Comparison of ENCODE assay signal across 16 cellular contexts in the genomic region with DNA sequence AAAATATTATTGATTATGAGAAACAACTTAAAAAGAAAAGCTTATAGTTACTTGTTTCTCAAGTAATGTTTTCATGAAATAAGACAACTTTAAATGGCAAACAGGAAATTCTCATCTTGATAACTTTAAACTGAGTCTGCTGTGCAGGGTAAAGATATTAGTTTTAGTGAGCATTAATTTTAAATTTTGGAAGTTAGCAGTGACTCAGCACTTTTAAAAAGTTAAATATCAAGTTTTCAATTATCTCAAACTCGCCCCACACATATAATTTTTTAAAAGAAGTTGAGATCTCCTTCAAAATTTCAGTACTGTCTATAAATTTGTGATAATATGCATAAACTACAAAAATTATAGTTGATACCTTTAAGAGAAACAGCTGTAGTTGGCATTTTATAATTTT.
"Had no signal": no experiment of that assay in that cellular context is flagged by ENCODE, and none has a peak within 500 bp of the region (broad histone marks: within the 10 kb centered on the region; RNA-seq: fewer than 3 reads in every experiment).

No MANE protein-coding gene starts in this region.

- H3K9me3 ChIP-seq: psoas muscle, testis, transverse colon had no signal

- H3K4me3 ChIP-seq: hepatocyte, psoas muscle, testis, transverse colon had no signal

- H3K27me3 Mint-ChIP-seq: dendritic cell treated with granulocyte-macrophage colony-stimulating factor and Interleukin-4, amounts not matched to agents 40 ng/mL and 50 ng/mL, for 4 days; stimulated activated naive B cell treated with anti-CD40 and anti-IgM and Interleukin-4, amounts not matched to agents 10 μg/mL and 1 μg/mL and 100 μg/mL, for 72 hours; stimulated activated naive CD8-positive, alpha-beta T cell treated with anti-CD3 and anti-CD28 coated beads, Interleukin-15, amount 100 ng/mL, for 72 hours had no signal

- H3K4me3 Mint-ChIP-seq: dendritic cell treated with granulocyte-macrophage colony-stimulating factor and Interleukin-4, amounts not matched to agents 40 ng/mL and 50 ng/mL, for 4 days; naive thymus-derived CD4-positive, alpha-beta T cell; nephron progenitor cell; stimulated activated naive B cell treated with anti-CD40 and anti-IgM and Interleukin-4, amounts not matched to agents 10 μg/mL and 1 μg/mL and 100 μg/mL, for 72 hours; stimulated activated naive CD8-positive, alpha-beta T cell treated with anti-CD3 and anti-CD28 coated beads, Interleukin-15, amount 100 ng/mL, for 72 hours had no signal

- DNase-seq: foreskin melanocyte; head of caudate nucleus; left colon; naive thymus-derived CD4-positive, alpha-beta T cell; nephron progenitor cell; psoas muscle; stimulated activated CD4-positive, alpha-beta T cell treated with anti-CD3 and anti-CD28 coated beads, Interleukin-2, amount 100 ng/mL, for 24 hours; stimulated activated CD4-positive, alpha-beta T cell treated with anti-CD3 and anti-CD28 coated beads, Interleukin-4, amount 100 ng/mL, for 4 hours; stimulated activated naive B cell treated with anti-CD40 and anti-IgM and Interleukin-4, amounts not matched to agents 10 μg/mL and 1 μg/mL and 100 μg/mL, for 72 hours; stimulated activated naive CD8-positive, alpha-beta T cell treated with anti-CD3 and anti-CD28 coated beads, Interleukin-15, amount 100 ng/mL, for 72 hours; testis; transverse colon had no signal

- H3K36me3 Mint-ChIP-seq: naive thymus-derived CD4-positive, alpha-beta T cell; stimulated activated naive B cell treated with anti-CD40 and anti-IgM and Interleukin-4, amounts not matched to agents 10 μg/mL and 1 μg/mL and 100 μg/mL, for 72 hours had no signal

- H3K27me3 ChIP-seq: hepatocyte, testis, transverse colon had no signal

- H3K9me3 Mint-ChIP-seq: nephron progenitor cell; stimulated activated naive CD8-positive, alpha-beta T cell treated with anti-CD3 and anti-CD28 coated beads, Interleukin-15, amount 100 ng/mL, for 72 hours had no signal

- H3K4me1 Mint-ChIP-seq: naive thymus-derived CD4-positive, alpha-beta T cell; stimulated activated naive B cell treated with anti-CD40 and anti-IgM and Interleukin-4, amounts not matched to agents 10 μg/mL and 1 μg/mL and 100 μg/mL, for 72 hours; stimulated activated naive CD8-positive, alpha-beta T cell treated with anti-CD3 and anti-CD28 coated beads, Interleukin-15, amount 100 ng/mL, for 72 hours had no signal

- H3K4me1 ChIP-seq: psoas muscle, testis, transverse colon had no signal

- FAIRE-seq: colon had no signal

- H3K27ac ChIP-seq: hepatocyte, psoas muscle, testis, transverse colon had no signal

- H3K27ac Mint-ChIP-seq: dendritic cell treated with granulocyte-macrophage colony-stimulating factor and Interleukin-4, amounts not matched to agents 40 ng/mL and 50 ng/mL, for 4 days; naive thymus-derived CD4-positive, alpha-beta T cell; nephron progenitor cell; stimulated activated naive B cell treated with anti-CD40 and anti-IgM and Interleukin-4, amounts not matched to agents 10 μg/mL and 1 μg/mL and 100 μg/mL, for 72 hours; stimulated activated naive CD8-positive, alpha-beta T cell treated with anti-CD3 and anti-CD28 coated beads, Interleukin-15, amount 100 ng/mL, for 72 hours had no signal

- H3K4me2 ChIP-seq: hepatocyte had no signal

- H3K79me2 ChIP-seq: hepatocyte had no signal

- H3K36me3 ChIP-seq: transverse colon had no signal

- H2AFZ ChIP-seq: hepatocyte had no signal

- ATAC-seq: left colon; naive thymus-derived CD4-positive, alpha-beta T cell; psoas muscle; sciatic nerve; stimulated activated naive B cell treated with anti-CD40 and anti-IgM and Interleukin-4, amounts not matched to agents 10 μg/mL and 1 μg/mL and 100 μg/mL, for 72 hours; stimulated activated naive CD8-positive, alpha-beta T cell treated with anti-CD3 and anti-CD28 coated beads, Interleukin-15, amount 100 ng/mL, for 72 hours had no signal
